ENCODE assay signal across 8 cellular contexts in genomic region chr7:104943502-104944343, GRCh38.
DNase-seq lines count a peak whose midpoint lies in the region; ATAC-seq and TF ChIP-seq lines count a peak whose summit lies in the region.

No MANE protein-coding gene starts in this region.

- peak; percentile 69 for DNase-seq in DMS53 treated with DMSO at 0.1 percent for 48 hours (lab: John Stamatoyannopoulos, UW; ENCODE audit: unreplicated experiment)
- DNase-seq in LoVo (ENCODE audit: low spot score), result peak; percentile 99
- peak; percentile 36 for DNase-seq in activated CD4-positive, CD25-positive, alpha-beta regulatory T cell treated with anti-CD3 and anti-CD28 coated beads, Interleukin-2, amount 50 U/mL, for 16 hours (ENCODE audit: low read depth, low spot score)
- DNase-seq in coronary artery (ENCODE audit: low spot score), result no peak
- no peak for DNase-seq in NCI-H1436 treated with DMSO at 0.1 percent for 48 hours (lab: John Stamatoyannopoulos, UW)

- H3K4me3 ChIP-seq in coronary artery (peak overlapping the region; percentile 39), mucosa of stomach (ENCODE audit: low read length) (no peak overlapping the region)

- H3K4me1 ChIP-seq in mucosa of stomach (ENCODE audit: control insufficient read depth, insufficient read depth, low read length), result peaks cover 39% of the 10 kb centered on the region

- TF ChIP-seq CTCF in coronary artery (IDR thresholded peaks at IDR 0.05), result no peak

- H3K9ac ChIP-seq in mucosa of stomach (ENCODE audit: low read length), result peak overlapping the region; percentile 74

- peak overlapping the region; percentile 97 for H3K4me3 Mint-ChIP-seq in stimulated activated naive CD8-positive, alpha-beta T cell treated with anti-CD3 and anti-CD28 coated beads, Interleukin-15, Interleukin-2, amounts not matched to agents 100 ng/mL and 50 ng/mL, for 24 hours

- H3K27ac Mint-ChIP-seq in stimulated activated naive CD8-positive, alpha-beta T cell treated with anti-CD3 and anti-CD28 coated beads, Interleukin-15, Interleukin-2, amounts not matched to agents 100 ng/mL and 50 ng/mL, for 24 hours, result peak overlapping the region; percentile 100

- peaks cover 34% of the 10 kb centered on the region for H3K36me3 Mint-ChIP-seq in stimulated activated naive CD8-positive, alpha-beta T cell treated with anti-CD3 and anti-CD28 coated beads, Interleukin-15, Interleukin-2, amounts not matched to agents 100 ng/mL and 50 ng/mL, for 24 hours (ENCODE audit: low read depth)

- H3K27me3 Mint-ChIP-seq in stimulated activated naive CD8-positive, alpha-beta T cell treated with anti-CD3 and anti-CD28 coated beads, Interleukin-15, Interleukin-2, amounts not matched to agents 100 ng/mL and 50 ng/mL, for 24 hours, result no peaks in the 10 kb centered on the region

- H3K36me3 ChIP-seq in mucosa of stomach (ENCODE audit: control insufficient read depth, insufficient read depth, low read length), result no peaks in the 10 kb centered on the region

- ATAC-seq in GM21737 (IDR thresholded peaks at IDR 0.05; ENCODE audit: unreplicated experiment), result peak; percentile 42

- no peaks in the 10 kb centered on the region for H3K9me3 ChIP-seq in mucosa of stomach (ENCODE audit: control insufficient read depth, low read length)

- no peaks in the 10 kb centered on the region for H3K27me3 ChIP-seq in mucosa of stomach (ENCODE audit: control insufficient read depth, insufficient read depth, low read length)

- peaks cover 86% of the 10 kb centered on the region for H3K4me1 Mint-ChIP-seq in stimulated activated naive CD8-positive, alpha-beta T cell treated with anti-CD3 and anti-CD28 coated beads, Interleukin-15, Interleukin-2, amounts not matched to agents 100 ng/mL and 50 ng/mL, for 24 hours (ENCODE audit: low read depth)

- H3K9me3 Mint-ChIP-seq in stimulated activated naive CD8-positive, alpha-beta T cell treated with anti-CD3 and anti-CD28 coated beads, Interleukin-15, Interleukin-2, amounts not matched to agents 100 ng/mL and 50 ng/mL, for 24 hours, result no peaks in the 10 kb centered on the region

- peak overlapping the region; percentile 93 to 94 for H3K27ac ChIP-seq in coronary artery

Comparison
In these comparisons a context has a peak if more than half of its experiments do, and no peak if none do; other contexts are left out.
1. DNase-seq: peak in DMS53 treated with DMSO at 0.1 percent for 48 hours (single experiment), LoVo (single experiment) and activated CD4-positive, CD25-positive, alpha-beta regulatory T cell treated with anti-CD3 and anti-CD28 coated beads, Interleukin-2, amount 50 U/mL, for 16 hours (single experiment); none in coronary artery (single experiment) and NCI-H1436 treated with DMSO at 0.1 percent for 48 hours (single experiment).